In genomic region chr2:202933139-202933510, GRCh38 we compare ENCODE assay signal across 1 cellular context.
TF ChIP-seq lines count a peak whose summit lies in the region.

No MANE protein-coding gene starts in this region.

TF ChIP-seq in IMR-90, 13 proteins besides CTCF, POLR2A, EP300 and RAD21:
- TF ChIP-seq RFX5 (IDR thresholded peaks at IDR 0.05; ENCODE audit: low read depth, low read length) (no peak), RCOR1 (IDR thresholded peaks at IDR 0.05; ENCODE audit: insufficient replicate concordance, low read length) (no peak), MXI1 (IDR thresholded peaks at IDR 0.05; ENCODE audit: borderline replicate concordance, low read depth, low read length) (no peak), NFE2L2 (IDR thresholded peaks at IDR 0.05; ENCODE audit: low read depth, low read length) (no peak)
TF ChIP-seq in IMR-90: peak in this region for 0.
